ENCODE assay signal across 24 cellular contexts in genomic region chr12:89151536-89151935, GRCh38.
"Had no signal": no experiment of that assay in that cellular context is flagged by ENCODE, and none has a peak within 500 bp of the region (broad histone marks: within the 10 kb centered on the region; RNA-seq: fewer than 3 reads in every experiment).

No MANE protein-coding gene starts in this region.

- H3K36me3 ChIP-seq: esophagus muscularis mucosa, gastrocnemius medialis, heart right ventricle, left ventricle myocardium inferior, right atrium auricular region, sigmoid colon, tibial nerve, upper lobe of right lung, vagina had no signal

- H3K36me3 Mint-ChIP-seq: stimulated activated effector memory CD8-positive, alpha-beta T cell treated with anti-CD3 and anti-CD28 coated beads, Interleukin-12 subunit alpha, Interleukin-12 subunit beta, amount 100 ng/mL, for 72 hours had no signal

- DNase-seq: effector memory CD4-positive, alpha-beta T cell; gastrocnemius medialis; heart right ventricle; hypothalamus; kidney; left cardiac atrium; left ventricle myocardium inferior; mesenchymal stem cell; naive B cell; sigmoid colon; stimulated activated CD4-positive, alpha-beta T cell treated with anti-CD3 and anti-CD28 coated beads, Interleukin-12 subunit alpha, Interleukin-12 subunit beta, amount 100 ng/mL, for 4 hours; stimulated activated CD8-positive, alpha-beta memory T cell treated with anti-CD3 and anti-CD28 coated beads, Interleukin-4, amount 100 ng/mL, for 48 hours; stimulated activated naive CD8-positive, alpha-beta T cell treated with anti-CD3 and anti-CD28 coated beads, Interleukin-15, Interleukin-2, amounts not matched to agents 100 U/mL and 50 U/mL, for 24 hours; testis; upper lobe of right lung had no signal

- H3K27ac ChIP-seq: esophagus muscularis mucosa, gastrocnemius medialis, heart right ventricle, left ventricle myocardium inferior, right atrium auricular region, sigmoid colon, skin epidermis, testis, tibial nerve, upper lobe of right lung, vagina had no signal

- H3K4me3 ChIP-seq: esophagus muscularis mucosa, gastrocnemius medialis, heart right ventricle, left ventricle myocardium inferior, lung, right atrium auricular region, sigmoid colon, skin epidermis, testis, tibial nerve, upper lobe of right lung, vagina had no signal

- H3K9me3 ChIP-seq: esophagus muscularis mucosa, gastrocnemius medialis, right atrium auricular region, sigmoid colon, testis, tibial nerve, upper lobe of right lung, vagina had no signal

- H3K4me1 ChIP-seq: gastrocnemius medialis, sigmoid colon, testis, tibial nerve, upper lobe of right lung had no signal

- FAIRE-seq: endometrium, kidney had no signal

- H3K4me1 Mint-ChIP-seq: nephron had no signal

- H3K27ac Mint-ChIP-seq: nephron; stimulated activated effector memory CD8-positive, alpha-beta T cell treated with anti-CD3 and anti-CD28 coated beads, Interleukin-12 subunit alpha, Interleukin-12 subunit beta, amount 100 ng/mL, for 72 hours had no signal

- H3K27me3 ChIP-seq: esophagus muscularis mucosa, gastrocnemius medialis, heart right ventricle, right atrium auricular region, sigmoid colon, testis, tibial nerve, upper lobe of right lung, vagina had no signal

- H3K27me3 Mint-ChIP-seq: naive B cell had no signal

- H3K4me3 Mint-ChIP-seq: naive B cell; nephron; stimulated activated effector memory CD8-positive, alpha-beta T cell treated with anti-CD3 and anti-CD28 coated beads, Interleukin-12 subunit alpha, Interleukin-12 subunit beta, amount 100 ng/mL, for 72 hours had no signal

- ATAC-seq: gastrocnemius medialis; heart right ventricle; left cardiac atrium; stimulated activated effector memory CD8-positive, alpha-beta T cell treated with anti-CD3 and anti-CD28 coated beads, Interleukin-12 subunit alpha, Interleukin-12 subunit beta, amount 100 ng/mL, for 72 hours; stimulated activated naive CD8-positive, alpha-beta T cell treated with anti-CD3 and anti-CD28 coated beads, Interleukin-15, Interleukin-2, amounts not matched to agents 100 U/mL and 50 U/mL, for 24 hours; upper lobe of right lung had no signal
